Comparison of ENCODE assay signal across 28 cellular contexts in the genomic region with DNA sequence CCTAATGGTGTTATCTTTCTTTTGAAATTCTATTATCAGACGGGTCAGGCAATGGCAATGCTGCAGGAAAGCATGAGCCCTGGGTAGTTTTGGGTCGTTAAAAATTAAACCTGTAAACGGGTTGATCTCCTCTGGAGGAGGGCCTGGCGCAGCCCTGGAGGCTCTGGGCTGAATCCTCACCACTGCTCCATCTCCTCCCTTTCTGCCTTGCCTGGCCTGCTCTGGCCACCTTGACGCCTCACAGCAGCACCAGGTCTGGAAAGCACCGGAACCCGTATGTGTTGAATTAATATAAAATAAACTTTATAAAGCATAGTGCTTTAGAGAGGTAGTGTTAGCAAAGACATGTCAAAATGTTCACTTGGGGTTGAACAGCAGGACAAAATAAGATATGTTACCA.
DNase-seq lines count a peak whose midpoint lies in the region; ATAC-seq and TF ChIP-seq lines count a peak whose summit lies in the region.
"Had no signal": no experiment of that assay in that cellular context is flagged by ENCODE, and none has a peak within 500 bp of the region (broad histone marks: within the 10 kb centered on the region; RNA-seq: fewer than 3 reads in every experiment).

No MANE protein-coding gene starts in this region.

- H3K27ac ChIP-seq in osteoblast (ENCODE audit: low read depth, low read length): no peak overlapping the region
- peak overlapping the region; percentile 70 for H3K27ac ChIP-seq in parathyroid adenoma
- H3K27ac ChIP-seq: 22Rv1; A549; BLaER1; BLaER1 treated with 17β-estradiol and CSF1 and Interleukin-3, amounts not matched to agents 10 nM and 100 nM; C4-2B had no signal

- H3K27me3 ChIP-seq in osteoblast (ENCODE audit: insufficient read depth, low read length) (no peaks in the 10 kb centered on the region), parathyroid adenoma (ENCODE audit: control insufficient read depth, insufficient read depth, low read length) (no peaks in the 10 kb centered on the region)
- H3K27me3 ChIP-seq: BE2C; BLaER1; BLaER1 treated with 17β-estradiol and CSF1 and Interleukin-3, amounts not matched to agents 10 nM and 100 nM had no signal

- H3K79me2 ChIP-seq in osteoblast (ENCODE audit: insufficient read depth, low read length): no peaks in the 10 kb centered on the region
- no peaks in the 10 kb centered on the region for H3K79me2 ChIP-seq in parathyroid adenoma

- H3K4me2 ChIP-seq in osteoblast (ENCODE audit: insufficient read depth, low read length) (no peak overlapping the region), parathyroid adenoma (ENCODE audit: low read length) (no peak overlapping the region)
- H3K4me2 ChIP-seq: A549; BLaER1; BLaER1 treated with 17β-estradiol and CSF1 and Interleukin-3, amounts not matched to agents 10 nM and 100 nM had no signal

- H2AFZ ChIP-seq in osteoblast (ENCODE audit: low read length) (no peak overlapping the region), parathyroid adenoma (peak overlapping the region; percentile 65)

- H3K4me1 ChIP-seq in osteoblast (ENCODE audit: insufficient read depth, low read length): no peaks in the 10 kb centered on the region
- H3K4me1 ChIP-seq in parathyroid adenoma: peaks cover 37% of the 10 kb centered on the region
- H3K4me1 ChIP-seq: A549; BE2C; BLaER1; BLaER1 treated with 17β-estradiol and CSF1 and Interleukin-3, amounts not matched to agents 10 nM and 100 nM; Caco-2 had no signal

- H3K9ac ChIP-seq in parathyroid adenoma: no peak overlapping the region
- H3K9ac ChIP-seq: BLaER1; BLaER1 treated with 17β-estradiol and CSF1 and Interleukin-3, amounts not matched to agents 10 nM and 100 nM had no signal

- H3K4me3 ChIP-seq in osteoblast (ENCODE audit: insufficient read depth, low read length) (no peak overlapping the region), parathyroid adenoma (ENCODE audit: low read depth, low read length) (no peak overlapping the region)
- H3K4me3 ChIP-seq: A549; BLaER1; BLaER1 treated with 17β-estradiol and CSF1 and Interleukin-3, amounts not matched to agents 10 nM and 100 nM had no signal

- H3K36me3 ChIP-seq in osteoblast (ENCODE audit: insufficient read depth, low read length): no peaks in the 10 kb centered on the region
- H3K36me3 ChIP-seq in parathyroid adenoma (ENCODE audit: control insufficient read depth, insufficient read depth, low read length): no peaks in the 10 kb centered on the region
- H3K36me3 ChIP-seq: BE2C; BLaER1; BLaER1 treated with 17β-estradiol and CSF1 and Interleukin-3, amounts not matched to agents 10 nM and 100 nM had no signal

- H4K20me1 ChIP-seq in osteoblast (ENCODE audit: insufficient read depth, low read length): no peaks in the 10 kb centered on the region
- H4K20me1 ChIP-seq: BLaER1; BLaER1 treated with 17β-estradiol and CSF1 and Interleukin-3, amounts not matched to agents 10 nM and 100 nM had no signal

- H3K9me3 ChIP-seq in osteoblast (ENCODE audit: low read depth, low read length) (no peaks in the 10 kb centered on the region), parathyroid adenoma (ENCODE audit: control insufficient read depth, low read length) (no peaks in the 10 kb centered on the region)
- H3K9me3 ChIP-seq: A549; BE2C; BLaER1; BLaER1 treated with 17β-estradiol and CSF1 and Interleukin-3, amounts not matched to agents 10 nM and 100 nM; Caco-2 had no signal

- no peak for TF ChIP-seq CTCF in osteoblast (IDR thresholded peaks at IDR 0.05; ENCODE audit: extremely low read depth, low read depth, low read length)
- TF ChIP-seq CTCF in parathyroid adenoma (IDR thresholded peaks at IDR 0.05): no peak

- peak; percentile 39 for DNase-seq in osteoblast (ENCODE audit: insufficient read length, low spot score, missing footprints)
- DNase-seq in stimulated activated naive CD8-positive, alpha-beta T cell treated with anti-CD3 and anti-CD28 coated beads, Interleukin-15, Interleukin-2, amounts not matched to agents 100 U/mL and 50 U/mL, for 24 hours: no peak
- DNase-seq: 8988T; ACHN; AML-193; BE2C; C1 segment of cervical spinal cord; Caco-2; Calu3; CD4-positive, alpha-beta memory T cell; CD4-positive, alpha-beta T cell; CD4-positive, CD25-positive, alpha-beta regulatory T cell; CD8-positive, alpha-beta memory T cell; CD8-positive, alpha-beta T cell; COR-L47; DMS 273 treated with DMSO at 0.1 percent for 48 hours; DMS153; DMS53; DMS79; DND-41; EL had no signal

- ATAC-seq in HG03442 (IDR thresholded peaks at IDR 0.05; ENCODE audit: unreplicated experiment): no peak
- no peak for ATAC-seq in stimulated activated naive CD8-positive, alpha-beta T cell treated with anti-CD3 and anti-CD28 coated beads, Interleukin-15, Interleukin-2, amounts not matched to agents 100 U/mL and 50 U/mL, for 24 hours
- ATAC-seq: A549; CD8-positive, alpha-beta T cell had no signal
